ENCODE assay signal across 12 cellular contexts in the genomic region with DNA sequence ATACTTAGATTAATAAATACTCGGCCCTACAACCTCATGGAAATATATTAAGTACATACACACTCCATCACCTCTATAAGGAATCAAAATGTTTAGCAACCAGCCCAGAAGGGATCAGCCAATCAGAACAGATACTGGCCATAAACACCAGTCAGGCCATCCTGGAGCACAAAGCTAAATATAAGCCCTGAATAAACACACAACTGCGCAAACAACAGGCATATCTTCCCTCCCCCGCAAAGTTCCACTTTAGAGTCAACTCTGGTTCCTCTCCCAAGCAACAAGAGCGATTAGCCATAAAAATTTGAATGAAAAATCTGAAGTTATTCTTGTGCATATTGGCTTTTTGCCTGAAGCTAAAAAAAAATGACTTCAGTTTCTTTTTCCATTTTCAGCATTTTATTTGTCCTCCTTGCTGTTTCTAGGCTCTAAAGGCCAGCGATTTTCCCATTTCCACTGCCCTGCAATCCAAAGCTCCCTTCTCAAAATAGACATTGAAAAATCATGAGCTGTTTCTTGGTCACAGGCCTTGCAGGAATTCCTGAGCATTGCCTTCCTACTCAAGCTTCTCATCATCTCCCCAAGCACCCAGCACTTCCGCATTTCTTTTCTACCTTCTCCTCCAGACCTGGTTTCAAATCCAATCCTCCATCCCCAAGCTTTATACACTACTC.
DNase-seq lines count a peak whose midpoint lies in the region; ATAC-seq and TF ChIP-seq lines count a peak whose summit lies in the region.
"Had no signal": no experiment of that assay in that cellular context is flagged by ENCODE, and none has a peak within 500 bp of the region (broad histone marks: within the 10 kb centered on the region; RNA-seq: fewer than 3 reads in every experiment).

No MANE protein-coding gene starts in this region.

- H3K27me3 ChIP-seq in thoracic aorta (replicated peaks; ENCODE audit: insufficient read depth) (no peaks in the 10 kb centered on the region), gastrocnemius medialis (no peaks in the 10 kb centered on the region)
- H3K27me3 ChIP-seq: upper lobe of left lung had no signal

- no peak for TF ChIP-seq POLR2A in gastrocnemius medialis (IDR thresholded peaks at IDR 0.05)

- in situ Hi-C loops in gastrocnemius medialis (cut with MboI; ENCODE audit: low sequenced_read_pairs in 4 of 4), result no loop called here

- no peak for TF ChIP-seq CTCF in mucosa of descending colon (IDR thresholded peaks at IDR 0.05)
- TF ChIP-seq CTCF in thoracic aorta (IDR thresholded peaks at IDR 0.05), result no peak
- TF ChIP-seq CTCF in gastrocnemius medialis (IDR thresholded peaks at IDR 0.05 in 4 of 5, conservative IDR thresholded peaks at IDR 0.05 in 1 of 5), result no peak

- H3K4me3 ChIP-seq in mucosa of descending colon (no peak overlapping the region), thoracic aorta (peak overlapping the region; percentile 39), gastrocnemius medialis (no peak overlapping the region)
- H3K4me3 ChIP-seq: upper lobe of left lung had no signal

- ATAC-seq in mucosa of descending colon (peak; percentile 59), thoracic aorta (ENCODE audit: insufficient number of reproducible peaks, low FRiP score, low read depth) (peak; percentile 67), GM18909 (IDR thresholded peaks at IDR 0.05; ENCODE audit: poor library complexity, unreplicated experiment) (no peak), HG02885 (IDR thresholded peaks at IDR 0.05; ENCODE audit: poor library complexity, unreplicated experiment) (no peak), gastrocnemius medialis (no peak)
- ATAC-seq: natural killer cell had no signal

- intact Hi-C loops in mucosa of descending colon (cut with DNase I, micrococcal nuclease), result no loop called here
- intact Hi-C loops in gastrocnemius medialis (cut with DNase I; ENCODE audit: low total_unique reads), result no loop called here

- H3K27ac ChIP-seq in thoracic aorta (peak overlapping the region; percentile 69 to 77), gastrocnemius medialis (peak overlapping the region in 1 of 4 donors; percentile 16)

- H3K9me3 ChIP-seq in mucosa of descending colon, result no peaks in the 10 kb centered on the region
- no peaks in the 10 kb centered on the region for H3K9me3 ChIP-seq in thoracic aorta
- H3K9me3 ChIP-seq in gastrocnemius medialis, result no peaks in the 10 kb centered on the region
- H3K9me3 ChIP-seq: upper lobe of left lung had no signal

- H3K4me1 ChIP-seq in mucosa of descending colon (ENCODE audit: low read depth), result peaks cover 2% of the 10 kb centered on the region
- H3K4me1 ChIP-seq in thoracic aorta (ENCODE audit: control insufficient read depth in 1 of 2, low read depth in 2 of 2), result peaks cover 5 to 17% of the 10 kb centered on the region in 2 donors
- no peaks in the 10 kb centered on the region for H3K4me1 ChIP-seq in gastrocnemius medialis
- H3K4me1 ChIP-seq: upper lobe of left lung had no signal

- DNase-seq in NCI-H748 (lab: John Stamatoyannopoulos, UW; ENCODE audit: unreplicated experiment) (peak; percentile 53), fibroblast of peridontal ligament (ENCODE audit: extremely low read depth) (peak; percentile 29), mucosa of descending colon (peak in 1 of 3 donors; percentile 20), thoracic aorta (ENCODE audit: low spot score) (no peak), D341Med (ENCODE audit: low spot score) (no peak), gastrocnemius medialis (no peak)
- DNase-seq: activated effector memory CD4-positive, alpha-beta T cell treated with anti-CD3 and anti-CD28 coated beads, Interleukin-2, amount 50 U/mL, for 16 hours; Kasumi-1; natural killer cell had no signal

- no peaks in the 10 kb centered on the region for H3K36me3 ChIP-seq in mucosa of descending colon (ENCODE audit: low read depth)
- no peaks in the 10 kb centered on the region for H3K36me3 ChIP-seq in thoracic aorta
- H3K36me3 ChIP-seq in gastrocnemius medialis, result no peaks in the 10 kb centered on the region
- H3K36me3 ChIP-seq: upper lobe of left lung had no signal

Comparison
In these comparisons a context has a peak if more than half of its experiments do, and no peak if none do; other contexts are left out.
1. DNase-seq: peak in NCI-H748 (single experiment) and fibroblast of peridontal ligament (single experiment); none in thoracic aorta (single experiment), D341Med (single experiment) and gastrocnemius medialis (0 of 2).
2. ATAC-seq: peak in mucosa of descending colon (single experiment) and thoracic aorta (single experiment); none in GM18909 (single experiment), HG02885 (single experiment) and gastrocnemius medialis (0 of 2).